In genomic region chr17:81902023-81902652, GRCh38 we compare ENCODE assay signal across 1 cellular context.
TF ChIP-seq lines count a peak whose summit lies in the region.

TSS of gene NPB (plus strand) at chr17:81902238. CDS start at chr17:81902278, 40 bp downstream.

TF ChIP-seq in K562, 482 proteins besides CTCF, POLR2A, EP300 and RAD21 (continued from another document and continues in another):
- TF ChIP-seq FOXO4 (CRISPR knock-in tag; IDR thresholded peaks at IDR 0.05) (no peak), ZNF780A (CRISPR knock-in tag; IDR thresholded peaks at IDR 0.05) (peak; percentile 67; the same call in 1 of the 2 replicates), FOXM1 (IDR thresholded peaks at IDR 0.05; ENCODE audit: low read depth) (no peak), FOXM1 (CRISPR knock-in tag; IDR thresholded peaks at IDR 0.05; ENCODE audit: low read depth) (0 out of 2 replicates have a peak, but pooled peaks have one; percentile 41), MXD1 (CRISPR knock-in tag; IDR thresholded peaks at IDR 0.05; ENCODE audit: borderline replicate concordance, poor library complexity, severe bottlenecking) (no peak), ZNF124 (CRISPR knock-in tag; IDR thresholded peaks at IDR 0.05) (no peak), ZNF583 (CRISPR knock-in tag; IDR thresholded peaks at IDR 0.05) (no peak), TBP (optimal IDR thresholded peaks at IDR 0.05; ENCODE audit: low read depth, low read length) (no peak), E2F6 (IDR thresholded peaks at IDR 0.05; ENCODE audit: borderline replicate concordance in 1 of 2, extremely low read depth in 1 of 2, insufficient read depth in 1 of 2, insufficient read length in 1 of 2, low read depth in 1 of 2, low read length in 1 of 2, poor library complexity in 1 of 2, severe bottlenecking in 1 of 2) (peak; percentile 18 to 76), REST (CRISPR knock-in tag; IDR thresholded peaks at IDR 0.05; ENCODE audit: low read depth) (0 out of 2 replicates have a peak, but pooled peaks have one; percentile 41), ZBTB17 (CRISPR knock-in tag; IDR thresholded peaks at IDR 0.05) (peak; percentile 33; the same call in 1 of the 2 replicates), KDM5B (IDR thresholded peaks at IDR 0.05; ENCODE audit: insufficient replicate concordance, low read depth, low read length) (peak; percentile 8), CBX1 (IDR thresholded peaks at IDR 0.05; ENCODE audit: low read depth) (peak; percentile 41; the same call in 1 of the 2 replicates), RB1 (IDR thresholded peaks at IDR 0.05; ENCODE audit: low read depth) (peak; percentile 57), ZNF830 (CRISPR knock-in tag; IDR thresholded peaks at IDR 0.05) (0 out of 2 replicates have a peak, but pooled peaks have one; percentile 30), MAZ (CRISPR knock-in tag; conservative IDR thresholded peaks at IDR 0.05 in 1 of 2, IDR thresholded peaks at IDR 0.05 in 1 of 2) (peak in 1 of 2 experiments; percentile 28; a peak in 2 of 4 replicates), ZNF717 (CRISPR knock-in tag; IDR thresholded peaks at IDR 0.05) (no peak), L3MBTL2 (IDR thresholded peaks at IDR 0.05) (0 out of 2 replicates have a peak, but pooled peaks have one; percentile 35), MGA (IDR thresholded peaks at IDR 0.05) (0 out of 2 replicates have a peak, but pooled peaks have one; percentile 4), SRF (CRISPR knock-in tag; IDR thresholded peaks at IDR 0.05) (no peak; a peak in 1 of 4 replicates), TCF3 (CRISPR knock-in tag; IDR thresholded peaks at IDR 0.05) (no peak), RNF219 (CRISPR knock-in tag; IDR thresholded peaks at IDR 0.05) (no peak), RBFOX2 (IDR thresholded peaks at IDR 0.05; ENCODE audit: low read depth, low read length) (no peak; the same call in 1 of the 2 replicates), RFX1 (IDR thresholded peaks at IDR 0.05) (no peak), JUNB (CRISPR knock-in tag; conservative IDR thresholded peaks at IDR 0.05) (no peak), CHAMP1 (IDR thresholded peaks at IDR 0.05) (no peak), CXXC5 (CRISPR knock-in tag; IDR thresholded peaks at IDR 0.05) (peak; percentile 75), CCNT2 (IDR thresholded peaks at IDR 0.05; ENCODE audit: borderline replicate concordance, extremely low read depth, insufficient read length, low read depth, low read length) (peak; percentile 91), HMGN3 (IDR thresholded peaks at IDR 0.05; ENCODE audit: borderline replicate concordance, extremely low read depth, insufficient read length, low read depth, low read length) (peak; percentile 72), MIER1 (IDR thresholded peaks at IDR 0.05; ENCODE audit: low read depth) (no peak), MTA3 (IDR thresholded peaks at IDR 0.05; ENCODE audit: borderline replicate concordance) (no peak), ZBTB1 (CRISPR knock-in tag; IDR thresholded peaks at IDR 0.05; ENCODE audit: borderline replicate concordance, low read depth) (no peak), POLR2AphosphoS5 (IDR thresholded peaks at IDR 0.05; ENCODE audit: control insufficient read depth, insufficient read depth, low read depth, low read length) (no peak), HCFC1 (IDR thresholded peaks at IDR 0.05; ENCODE audit: low read depth, low read length) (no peak), POLR2H (tag; IDR thresholded peaks at IDR 0.05; ENCODE audit: low read depth) (peak; percentile 37), SNIP1 (IDR thresholded peaks at IDR 0.05; ENCODE audit: low read depth) (no peak)
